In genomic region chr6:37004044-37004984, GRCh38 we compare ENCODE assay signal across 14 cellular contexts. TPM values are rescaled to one million over a fixed set of nuclear protein-coding genes. Genes with fewer than 3 reads are reported as not detected.
DNase-seq lines count a peak whose midpoint lies in the region; ATAC-seq, FAIRE-seq and TF ChIP-seq lines count a peak whose summit lies in the region.
"Had no signal": no experiment of that assay in that cellular context is flagged by ENCODE, and none has a peak within 500 bp of the region (broad histone marks: within the 10 kb centered on the region; RNA-seq: fewer than 3 reads in every experiment).

No MANE protein-coding gene starts in this region.

- H3K36me3 ChIP-seq in SU-DHL-6 (ENCODE audit: low read length), result no peaks in the 10 kb centered on the region
- no peaks in the 10 kb centered on the region for H3K36me3 ChIP-seq in parathyroid adenoma (ENCODE audit: control insufficient read depth, insufficient read depth, low read length)
- H3K36me3 ChIP-seq in naive thymus-derived CD4-positive, alpha-beta T cell (ENCODE audit: control insufficient read depth in 2 of 3, insufficient read depth in 3 of 3, low read length in 3 of 3), result no peaks in the 10 kb centered on the region

- H4K91ac ChIP-seq in H9 (ENCODE audit: insufficient read length, low read depth, low read length), result no peak overlapping the region

- H3K79me2 ChIP-seq in SU-DHL-6 (ENCODE audit: insufficient read depth, low read length) (peaks cover 11% of the 10 kb centered on the region; the same call in 1 of the 2 replicates), parathyroid adenoma (no peaks in the 10 kb centered on the region), H9 (ENCODE audit: insufficient read depth, low read length) (no peaks in the 10 kb centered on the region)

- no peak overlapping the region for H2BK5ac ChIP-seq in H9 (ENCODE audit: insufficient read length, low read length)

- H3K4me2 ChIP-seq in SU-DHL-6 (ENCODE audit: low read depth, low read length, poor library complexity, severe bottlenecking) (peak overlapping the region; percentile 70), parathyroid adenoma (ENCODE audit: low read length) (no peak overlapping the region), H9 (ENCODE audit: insufficient read depth, insufficient read length, low read length) (no peak overlapping the region)

- peaks cover 7% of the 10 kb centered on the region for H3K27me3 Mint-ChIP-seq in activated CD8-positive, alpha-beta memory T cell treated with anti-CD3 and anti-CD28 coated beads, Interleukin-2, amount 10 ng/mL, durations not matched to agents 7 days and 5 days
- peaks cover 0 to 3% (median 0%) of the 10 kb centered on the region in 5 donors for H3K27me3 Mint-ChIP-seq in naive thymus-derived CD4-positive, alpha-beta T cell
- peaks cover 6% of the 10 kb centered on the region; the same call in 1 of the 2 replicates for H3K27me3 Mint-ChIP-seq in H9 (ENCODE audit: low read depth)

- H2BK20ac ChIP-seq in H9 (ENCODE audit: low read depth, low read length, poor library complexity, severe bottlenecking), result no peak overlapping the region

- H3K4me1 ChIP-seq in parathyroid adenoma (peaks cover 15% of the 10 kb centered on the region), H9 (ENCODE audit: insufficient read depth, low read length) (no peaks in the 10 kb centered on the region)
- H3K4me1 ChIP-seq in naive thymus-derived CD4-positive, alpha-beta T cell (ENCODE audit: control insufficient read depth in 2 of 2, insufficient read depth in 2 of 2, low read length in 2 of 2), result peaks cover 4 to 12% of the 10 kb centered on the region in 2 donors

- POLR2A ChIA-PET in naive thymus-derived CD4-positive, alpha-beta T cell (lab: Charles Lee), result no interaction called here

- no peak overlapping the region; the same call in 1 of the 2 replicates for H3K14ac ChIP-seq in H9 (ENCODE audit: insufficient read depth, low read length)

- H3K9me3 Mint-ChIP-seq in activated CD8-positive, alpha-beta memory T cell treated with anti-CD3 and anti-CD28 coated beads, Interleukin-2, amount 10 ng/mL, durations not matched to agents 7 days and 5 days (ENCODE audit: low read depth), result no peaks in the 10 kb centered on the region
- no peaks in the 10 kb centered on the region for H3K9me3 Mint-ChIP-seq in naive thymus-derived CD4-positive, alpha-beta T cell
- no peaks in the 10 kb centered on the region; a peak in 1 of 5 replicates for H3K9me3 Mint-ChIP-seq in H9

- H2BK15ac ChIP-seq in H9 (ENCODE audit: low read depth, low read length), result no peak overlapping the region

- H3F3A ChIP-seq in SU-DHL-6 (ENCODE audit: insufficient read depth), result peaks cover 26% of the 10 kb centered on the region; the same call in 1 of the 2 replicates

- no peak overlapping the region for H2AK5ac ChIP-seq in H9 (ENCODE audit: insufficient read length, low read length)

- H3K9me3 ChIP-seq in SU-DHL-6 (ENCODE audit: insufficient read depth, low read length), result no peaks in the 10 kb centered on the region
- H3K9me3 ChIP-seq in parathyroid adenoma (ENCODE audit: control insufficient read depth, low read length), result no peaks in the 10 kb centered on the region
- no peaks in the 10 kb centered on the region for H3K9me3 ChIP-seq in naive thymus-derived CD4-positive, alpha-beta T cell (ENCODE audit: control insufficient read depth in 2 of 3, low read length in 3 of 3)
- H3K9me3 ChIP-seq in H9 (ENCODE audit: control insufficient read depth, low read depth, low read length), result no peaks in the 10 kb centered on the region

- no peak overlapping the region for H2BK12ac ChIP-seq in H9 (ENCODE audit: insufficient read length, low read depth, low read length)

- H3K4ac ChIP-seq in H9 (ENCODE audit: low read depth, low read length), result no peak overlapping the region

- peak overlapping the region; percentile 5 for H3K4me3 ChIP-seq in SU-DHL-6 (ENCODE audit: insufficient read depth, low read length, poor library complexity, severe bottlenecking)
- no peak overlapping the region for H3K4me3 ChIP-seq in parathyroid adenoma (ENCODE audit: low read depth, low read length)
- no peak overlapping the region for H3K4me3 ChIP-seq in naive thymus-derived CD4-positive, alpha-beta T cell (ENCODE audit: low read length)

- WGBS in H9 (ENCODE audit: extremely low coverage, insufficient read length, low lambda C conversion rate), result no CpG with 5 or more reads among the region's 11 CpGs

- TF ChIP-seq CTCF in SU-DHL-6 (IDR thresholded peaks at IDR 0.05; ENCODE audit: insufficient read depth, low read length, poor library complexity, severe bottlenecking), result no peak
- TF ChIP-seq CTCF in parathyroid adenoma (IDR thresholded peaks at IDR 0.05), result no peak
- no peak for TF ChIP-seq CTCF in H9 (conservative IDR thresholded peaks at IDR 0.05)

- CTCF ChIA-PET in activated CD8-positive, alpha-beta memory T cell treated with anti-CD3 and anti-CD28 coated beads, Interleukin-2, amount 10 ng/mL, durations not matched to agents 7 days and 5 days (lab: Charles Lee), result interaction anchor here (1.0 to 11.0 kb wide), 2 partner anchors 15 to 165 kb away, joined by 3 to 116 read pairs; partner anchors contain the start of gene PIM1
- CTCF ChIA-PET in naive thymus-derived CD4-positive, alpha-beta T cell (lab: Charles Lee), result interaction anchor here (0.7 kb wide), 1 partner anchor 306 kb away, joined by 3 read pairs; no protein-coding TSS in a partner anchor

- peak overlapping the region; percentile 21; the same call in 1 of the 2 replicates for H3K9ac ChIP-seq in SU-DHL-6 (ENCODE audit: low read length)
- no peak overlapping the region for H3K9ac ChIP-seq in parathyroid adenoma
- H3K9ac ChIP-seq in H9 (ENCODE audit: extremely low read depth, insufficient read length, low read length), result no peak overlapping the region

- ATAC-seq in activated CD8-positive, alpha-beta memory T cell treated with anti-CD3 and anti-CD28 coated beads, Interleukin-2, amount 10 ng/mL, durations not matched to agents 7 days and 5 days, result no peak
- ATAC-seq in GM18868 (IDR thresholded peaks at IDR 0.05; ENCODE audit: unreplicated experiment), result peak; percentile 29
- no peak for ATAC-seq in naive thymus-derived CD4-positive, alpha-beta T cell

- DNase-seq in activated CD8-positive, alpha-beta memory T cell treated with anti-CD3 and anti-CD28 coated beads, Interleukin-2, amount 10 ng/mL, durations not matched to agents 7 days and 5 days, result no peak
- no peak for DNase-seq in activated CD8-positive, alpha-beta memory T cell treated with anti-CD3 and anti-CD28 coated beads for 24 hours
- DNase-seq in RCC 7860 (ENCODE audit: low spot score) (no peak), H9 (no peak)
- no peak for DNase-seq in naive thymus-derived CD4-positive, alpha-beta T cell
- DNase-seq: caudate nucleus, foreskin fibroblast, mammary epithelial cell, NCI-H2171, nucleus accumbens had no signal

- H3K27me3 ChIP-seq in SU-DHL-6 (ENCODE audit: low read length), result no peaks in the 10 kb centered on the region
- H3K27me3 ChIP-seq in parathyroid adenoma (ENCODE audit: control insufficient read depth, insufficient read depth, low read length), result no peaks in the 10 kb centered on the region
- no peaks in the 10 kb centered on the region for H3K27me3 ChIP-seq in naive thymus-derived CD4-positive, alpha-beta T cell (ENCODE audit: control insufficient read depth in 2 of 2, insufficient read depth in 2 of 2, low read length in 2 of 2)
- no peaks in the 10 kb centered on the region for H3K27me3 ChIP-seq in H9 (ENCODE audit: insufficient read depth, low read length)

- H3K27ac ChIP-seq in SU-DHL-6 (ENCODE audit: low read depth, low read length) (peak overlapping the region; percentile 66), parathyroid adenoma (no peak overlapping the region), H9 (ENCODE audit: insufficient read length, low read depth, low read length) (no peak overlapping the region)
- no peak overlapping the region for H3K27ac ChIP-seq in naive thymus-derived CD4-positive, alpha-beta T cell (ENCODE audit: low read depth, low read length)
- H3K27ac ChIP-seq: VCaP had no signal

- no peak overlapping the region for H3K56ac ChIP-seq in H9 (ENCODE audit: insufficient read length, low read depth, low read length)

- peaks cover 3% of the 10 kb centered on the region for H3K36me3 Mint-ChIP-seq in activated CD8-positive, alpha-beta memory T cell treated with anti-CD3 and anti-CD28 coated beads, Interleukin-2, amount 10 ng/mL, durations not matched to agents 7 days and 5 days
- no peaks in the 10 kb centered on the region for H3K36me3 Mint-ChIP-seq in naive thymus-derived CD4-positive, alpha-beta T cell
- no peaks in the 10 kb centered on the region for H3K36me3 Mint-ChIP-seq in H9 (ENCODE audit: insufficient read depth in 1 of 3, low read depth in 3 of 3)

- intact Hi-C loops in naive thymus-derived CD4-positive, alpha-beta T cell (cut with micrococcal nuclease), result no loop called here

- FAIRE-seq in RCC 7860 (lab: Jason Lieb, UNC), result no peak

- no peaks in the 10 kb centered on the region for H3K9me2 ChIP-seq in SU-DHL-6 (replicated peaks; ENCODE audit: insufficient read depth, low read length)

- H2AFZ ChIP-seq in SU-DHL-6 (ENCODE audit: low read depth, low read length, severe bottlenecking), result peak overlapping the region; percentile 7
- peak overlapping the region; percentile 73 for H2AFZ ChIP-seq in parathyroid adenoma
- no peak overlapping the region for H2AFZ ChIP-seq in H9 (ENCODE audit: low read length)

- no peak overlapping the region for H3K18ac ChIP-seq in H9 (ENCODE audit: insufficient read length, low read depth, low read length)

- peak overlapping the region; percentile 43 for H3K27ac Mint-ChIP-seq in activated CD8-positive, alpha-beta memory T cell treated with anti-CD3 and anti-CD28 coated beads, Interleukin-2, amount 10 ng/mL, durations not matched to agents 7 days and 5 days
- H3K27ac Mint-ChIP-seq in naive thymus-derived CD4-positive, alpha-beta T cell, result no peak overlapping the region
- H3K27ac Mint-ChIP-seq in H9, result no peak overlapping the region

- H3K23me2 ChIP-seq in H9 (ENCODE audit: insufficient read length, low read depth, low read length, poor library complexity, severe bottlenecking), result no peaks in the 10 kb centered on the region

- H3T11ph ChIP-seq in H9 (ENCODE audit: low read length), result no peak overlapping the region

- no peak overlapping the region for H3K4me3 Mint-ChIP-seq in activated CD8-positive, alpha-beta memory T cell treated with anti-CD3 and anti-CD28 coated beads, Interleukin-2, amount 10 ng/mL, durations not matched to agents 7 days and 5 days
- H3K4me3 Mint-ChIP-seq in naive thymus-derived CD4-positive, alpha-beta T cell, result peak overlapping the region in 1 of 10 donors; percentile 49
- H3K4me3 Mint-ChIP-seq in H9, result no peak overlapping the region

- H4K20me1 ChIP-seq in SU-DHL-6 (ENCODE audit: low read depth, low read length) (no peaks in the 10 kb centered on the region), H9 (ENCODE audit: control insufficient read depth, insufficient read depth, insufficient read length) (no peaks in the 10 kb centered on the region)

- H3K4me1 Mint-ChIP-seq in activated CD8-positive, alpha-beta memory T cell treated with anti-CD3 and anti-CD28 coated beads, Interleukin-2, amount 10 ng/mL, durations not matched to agents 7 days and 5 days, result peaks cover 32% of the 10 kb centered on the region
- H3K4me1 Mint-ChIP-seq in naive thymus-derived CD4-positive, alpha-beta T cell, result peaks cover 7 to 19% (median 10%) of the 10 kb centered on the region in 7 donors
- H3K4me1 Mint-ChIP-seq in H9, result peaks cover 0 to 3% of the 10 kb centered on the region in 2 experiments; a peak in 2 of 4 replicates

- no peak overlapping the region for H4K5ac ChIP-seq in H9 (ENCODE audit: insufficient read length, low read depth, low read length)

- no peak overlapping the region for H3K23ac ChIP-seq in H9 (ENCODE audit: insufficient read length, low read depth, low read length)

- no peaks in the 10 kb centered on the region for H3K79me1 ChIP-seq in H9 (ENCODE audit: insufficient read depth, low read depth, low read length, poor library complexity, severe bottlenecking)

- H2BK120ac ChIP-seq in H9 (ENCODE audit: low read depth, low read length, poor library complexity, severe bottlenecking), result no peak overlapping the region

- no peak overlapping the region for H4K8ac ChIP-seq in H9 (replicated peaks; ENCODE audit: insufficient read length, low read depth, low read length)

RNA-seq across cellular contexts. Expression of gene FGD2, which starts 1.1 kb away (rescaled TPM):
- total RNA-seq in activated CD8-positive, alpha-beta memory T cell treated with anti-CD3 and anti-CD28 coated beads, Interleukin-2, amount 10 ng/mL, durations not matched to agents 7 days and 5 days, result 10 to 100 TPM; 15.6 to 26.3 TPM
- 10 to 100 TPM in 1 of 5 experiments, 1 to 10 TPM in 4; 1.4 to 71.9 (median 3.5) TPM for total RNA-seq in naive thymus-derived CD4-positive, alpha-beta T cell
- under 1 TPM; 0.25 to 0.38 TPM for polyA plus RNA-seq in naive thymus-derived CD4-positive, alpha-beta T cell
- total RNA-seq in H9 (2021), result 0.09 and 0.13 TPM in 2 replicates
- total RNA-seq: mammary epithelial cell had no signal
- polyA plus RNA-seq: mammary epithelial cell had no signal

RNA-seq across cellular contexts. Expression of gene MTCH1, which starts 18.3 kb away (rescaled TPM):
- total RNA-seq in activated CD8-positive, alpha-beta memory T cell treated with anti-CD3 and anti-CD28 coated beads, Interleukin-2, amount 10 ng/mL, durations not matched to agents 7 days and 5 days, result 100 to 1,000 TPM; 125 to 167 TPM
- 100 to 1,000 TPM; 123 to 198 (median 130) TPM for total RNA-seq in naive thymus-derived CD4-positive, alpha-beta T cell
- polyA plus RNA-seq in naive thymus-derived CD4-positive, alpha-beta T cell, result 10 to 100 TPM; 75.2 to 85.7 TPM
- 200 and 205 TPM in 2 replicates for total RNA-seq in H9 (2021)

RNA-seq across cellular contexts. Expression of gene PI16, which starts 49.8 kb away (rescaled TPM):
- 1 to 10 TPM in 1 of 2 experiments, under 1 TPM in 1; 0.37 to 2.0 TPM for total RNA-seq in activated CD8-positive, alpha-beta memory T cell treated with anti-CD3 and anti-CD28 coated beads, Interleukin-2, amount 10 ng/mL, durations not matched to agents 7 days and 5 days
- 1 to 10 TPM; 1.2 to 7.5 (median 1.6) TPM for total RNA-seq in naive thymus-derived CD4-positive, alpha-beta T cell
- polyA plus RNA-seq in naive thymus-derived CD4-positive, alpha-beta T cell, result 10 to 100 TPM in 1 of 2 donors, 1 to 10 TPM in 1; 2.4 to 10.6 TPM
- total RNA-seq in H9 (2021), result not detected in 2 replicates
- total RNA-seq: mammary epithelial cell had no signal
- polyA plus RNA-seq: mammary epithelial cell had no signal
